ENCODE assay signal across 13 cellular contexts in genomic region chr9:92290785-92291429, GRCh38. TPM values are rescaled to one million over a fixed set of nuclear protein-coding genes. Genes with fewer than 3 reads are reported as not detected.
A peak's percentile ranks its signal among the peaks of the same experiment; 100 is the strongest.
DNase-seq lines count a peak whose midpoint lies in the region; ATAC-seq and TF ChIP-seq lines count a peak whose summit lies in the region.
"Had no signal": no experiment of that assay in that cellular context is flagged by ENCODE, and none has a peak within 500 bp of the region (broad histone marks: within the 10 kb centered on the region; RNA-seq: fewer than 3 reads in every experiment).

No MANE protein-coding gene starts in this region.

- H2AK5ac ChIP-seq in IMR-90 (ENCODE audit: low read depth, low read length): no peak overlapping the region
- no peak overlapping the region for H2AK5ac ChIP-seq in trophoblast cell (ENCODE audit: low read length)

- H3K4ac ChIP-seq in IMR-90 (ENCODE audit: low read depth, low read length): no peak overlapping the region
- H3K4ac ChIP-seq in trophoblast cell (ENCODE audit: low read depth, low read length): no peak overlapping the region

- no TSS peak for BruUV-seq in IMR-90 (replicated peaks; lab: Mats Ljungman, UMichigan)

- H3K79me2 ChIP-seq in trophoblast cell (ENCODE audit: control insufficient read depth, insufficient read depth, low read length, poor library complexity): peaks cover 11% of the 10 kb centered on the region

- H3K14ac ChIP-seq in IMR-90 (replicated peaks; ENCODE audit: low read depth, low read length): no peak overlapping the region
- H3K14ac ChIP-seq in trophoblast cell (ENCODE audit: low read length): no peak overlapping the region

- CTCF ChIA-PET in CD4-positive, alpha-beta memory T cell (lab: Charles Lee; ENCODE audit: partially characterized antibody): interaction anchor here (1.4 to 1.9 kb wide), 2 partner anchors 34 to 151 kb away, joined by 4 to 7 read pairs; partner anchors contain the start of genes CENPP and NOL8
- CTCF ChIA-PET in IMR-90 (lab: Yijun Ruan, JAX) (no interaction called here), HEK293T (lab: Yijun Ruan, JAX) (no interaction called here)

- H3K9me1 ChIP-seq in IMR-90 (ENCODE audit: insufficient read depth, low read length): peaks cover 4% of the 10 kb centered on the region

- no peak for DNase-seq in CD4-positive, alpha-beta memory T cell
- DNase-seq in IMR-90 (no peak), natural killer cell (no peak), upper lobe of left lung (no peak), HEK293T (ENCODE audit: extremely low spot score) (no peak), trophoblast cell (no peak)
- no peak for DNase-seq in activated naive CD8-positive, alpha-beta T cell treated with anti-CD3 and anti-CD28 coated beads for 36 hours
- DNase-seq: kidney glomerular epithelial cell; NCI-H2171; OCI-M1; pancreas; stimulated activated naive CD4-positive, alpha-beta T cell had no signal

- WGBS in IMR-90 (ENCODE audit: extremely low coverage in 2 of 2, insufficient read length in 1 of 2), 2 experiments: no CpG with 5 or more reads among the region's 1 CpG
- 58 to 62% methylated on average over 1 of the region's 1 CpG for WGBS in upper lobe of left lung, 2 donors
- no CpG with 5 or more reads among the region's 1 CpG for WGBS in trophoblast cell (ENCODE audit: extremely low coverage, insufficient coverage, insufficient read length)

- H3K27me3 ChIP-seq in CD4-positive, alpha-beta memory T cell (ENCODE audit: insufficient read depth, low read length): no peaks in the 10 kb centered on the region
- H3K27me3 ChIP-seq in IMR-90 (ENCODE audit: control insufficient read depth, insufficient read depth, low read length): no peaks in the 10 kb centered on the region
- H3K27me3 ChIP-seq in upper lobe of left lung: no peaks in the 10 kb centered on the region
- H3K27me3 ChIP-seq in trophoblast cell (ENCODE audit: insufficient read depth, low read length): no peaks in the 10 kb centered on the region
- H3K27me3 ChIP-seq: pancreas had no signal

- H3K9ac ChIP-seq in IMR-90 (ENCODE audit: low read depth, low read length) (no peak overlapping the region), trophoblast cell (ENCODE audit: low read length) (no peak overlapping the region)

- no peak overlapping the region for H2BK20ac ChIP-seq in IMR-90 (ENCODE audit: low read depth, low read length)

- dilution Hi-C loops in IMR-90 (cut with HindIII; ENCODE audit: low sequenced_read_pairs, unreplicated experiment): no loop called here

- H4K5ac ChIP-seq in IMR-90 (ENCODE audit: low read depth, low read length): no peak overlapping the region

- peaks cover 28 to 67% (median 50%) of the 10 kb centered on the region in 4 donors for H3K4me1 Mint-ChIP-seq in CD4-positive, alpha-beta memory T cell
- peaks cover 50% of the 10 kb centered on the region for H3K4me1 Mint-ChIP-seq in activated naive CD8-positive, alpha-beta T cell treated with anti-CD3 and anti-CD28 coated beads for 36 hours
- H3K4me1 Mint-ChIP-seq in natural killer cell: peaks cover 36 to 40% of the 10 kb centered on the region in 2 donors

- H3K4me2 ChIP-seq in IMR-90 (ENCODE audit: low read depth, low read length) (peak overlapping the region; percentile 32; the same call in 1 of the 2 replicates), trophoblast cell (ENCODE audit: low read length) (no peak overlapping the region)

- H2BK12ac ChIP-seq in trophoblast cell (ENCODE audit: low read length): no peak overlapping the region

- H2AK9ac ChIP-seq in IMR-90 (replicated peaks; ENCODE audit: low read depth, low read length, poor library complexity): no peak overlapping the region

- ATAC-seq in IMR-90 (ENCODE audit: low read depth): no peak
- ATAC-seq in natural killer cell: no peak
- no peak for ATAC-seq in upper lobe of left lung (ENCODE audit: low FRiP score in 2 of 2)
- ATAC-seq: pancreas had no signal

- no peak for TF ChIP-seq RAD21 in IMR-90 (IDR thresholded peaks at IDR 0.05; ENCODE audit: low read length)

- no peak for TF ChIP-seq EP300 in upper lobe of left lung (IDR thresholded peaks at IDR 0.05)

- H3K79me1 ChIP-seq in IMR-90 (ENCODE audit: low read depth in 1 of 2, low read length in 2 of 2) (peaks cover under 1 to 44% of the 10 kb centered on the region in 2 experiments; a peak in 3 of 4 replicates), trophoblast cell (ENCODE audit: low read length) (no peaks in the 10 kb centered on the region)

- H3K4me3 ChIP-seq in CD4-positive, alpha-beta memory T cell (ENCODE audit: low read length in 2 of 2): no peak overlapping the region
- H3K4me3 ChIP-seq in IMR-90 (ENCODE audit: insufficient read depth, low read depth, low read length) (no peak overlapping the region), upper lobe of left lung (no peak overlapping the region), trophoblast cell (ENCODE audit: low read depth, low read length) (no peak overlapping the region)
- H3K4me3 ChIP-seq: pancreas had no signal

- H2BK120ac ChIP-seq in IMR-90 (ENCODE audit: low read depth, low read length) (no peak overlapping the region), trophoblast cell (ENCODE audit: insufficient read depth, low read length, poor library complexity) (no peak overlapping the region)

- H3K27me3 Mint-ChIP-seq in CD4-positive, alpha-beta memory T cell: no peaks in the 10 kb centered on the region
- no peaks in the 10 kb centered on the region for H3K27me3 Mint-ChIP-seq in activated naive CD8-positive, alpha-beta T cell treated with anti-CD3 and anti-CD28 coated beads for 36 hours
- H3K27me3 Mint-ChIP-seq in natural killer cell (ENCODE audit: low read depth in 2 of 2): no peaks in the 10 kb centered on the region

- H4K8ac ChIP-seq in IMR-90 (ENCODE audit: low read depth in 2 of 2, low read length in 2 of 2): no peak overlapping the region
- H4K8ac ChIP-seq in trophoblast cell (ENCODE audit: low read depth, low read length): no peak overlapping the region

- H3K4me3 Mint-ChIP-seq in CD4-positive, alpha-beta memory T cell: peak overlapping the region in 5 of 8 donors; percentile 5 to 58 (median 23)
- peak overlapping the region; percentile 97 for H3K4me3 Mint-ChIP-seq in activated naive CD8-positive, alpha-beta T cell treated with anti-CD3 and anti-CD28 coated beads for 36 hours
- H3K4me3 Mint-ChIP-seq in natural killer cell: peak overlapping the region; percentile 71

- H4K12ac ChIP-seq in trophoblast cell (ENCODE audit: low read depth, low read length): no peak overlapping the region

- no peak overlapping the region for H3K27ac ChIP-seq in CD4-positive, alpha-beta memory T cell (ENCODE audit: low read depth, low read length)
- H3K27ac ChIP-seq in IMR-90 (ENCODE audit: insufficient read depth, low read length): no peak overlapping the region
- H3K27ac ChIP-seq in upper lobe of left lung: no peak overlapping the region
- H3K27ac ChIP-seq in trophoblast cell (ENCODE audit: low read depth, low read length): no peak overlapping the region
- H3K27ac ChIP-seq: pancreas had no signal

- H3K27ac Mint-ChIP-seq in CD4-positive, alpha-beta memory T cell: peak overlapping the region in 4 of 7 donors; percentile 14 to 99 (median 40)
- peak overlapping the region; percentile 57 for H3K27ac Mint-ChIP-seq in activated naive CD8-positive, alpha-beta T cell treated with anti-CD3 and anti-CD28 coated beads for 36 hours
- peak overlapping the region; percentile 37 to 49 for H3K27ac Mint-ChIP-seq in natural killer cell

- H3K23ac ChIP-seq in IMR-90 (ENCODE audit: low read depth, low read length): no peak overlapping the region
- no peak overlapping the region for H3K23ac ChIP-seq in trophoblast cell (ENCODE audit: low read length)

- peaks cover 22 to 39% of the 10 kb centered on the region in 2 donors for H3K36me3 Mint-ChIP-seq in CD4-positive, alpha-beta memory T cell
- H3K36me3 Mint-ChIP-seq in activated naive CD8-positive, alpha-beta T cell treated with anti-CD3 and anti-CD28 coated beads for 36 hours: peaks cover 61% of the 10 kb centered on the region
- H3K36me3 Mint-ChIP-seq in natural killer cell: peaks cover 11% of the 10 kb centered on the region

- H3K56ac ChIP-seq in IMR-90 (ENCODE audit: extremely low read depth, insufficient read depth, low read length): no peak overlapping the region

- peaks cover 36% of the 10 kb centered on the region for H3K4me1 ChIP-seq in CD4-positive, alpha-beta memory T cell (ENCODE audit: insufficient read depth, low read length)
- peaks cover 6% of the 10 kb centered on the region for H3K4me1 ChIP-seq in IMR-90 (ENCODE audit: control insufficient read depth, insufficient read depth, low read length)
- H3K4me1 ChIP-seq in upper lobe of left lung: peaks cover 16 to 33% (median 23%) of the 10 kb centered on the region in 4 donors
- H3K4me1 ChIP-seq in trophoblast cell (ENCODE audit: control insufficient read depth in 1 of 2, insufficient read depth in 2 of 2, low read length in 2 of 2): peaks cover 7% of the 10 kb centered on the region in 2 experiments

- H2BK15ac ChIP-seq in IMR-90 (ENCODE audit: low read depth, low read length): no peak overlapping the region

- peaks cover 17% of the 10 kb centered on the region for H3K36me3 ChIP-seq in CD4-positive, alpha-beta memory T cell (ENCODE audit: insufficient read depth, low read length)
- peaks cover 12% of the 10 kb centered on the region for H3K36me3 ChIP-seq in IMR-90 (ENCODE audit: control insufficient read depth, insufficient read depth, low read length)
- H3K36me3 ChIP-seq in upper lobe of left lung: peaks cover 0 to 28% (median 4%) of the 10 kb centered on the region in 4 donors
- peaks cover 3 to 6% of the 10 kb centered on the region in 2 experiments for H3K36me3 ChIP-seq in trophoblast cell (ENCODE audit: control insufficient read depth in 1 of 2, insufficient read depth in 2 of 2, low read length in 2 of 2)
- H3K36me3 ChIP-seq: pancreas had no signal

- H3K9me3 Mint-ChIP-seq in CD4-positive, alpha-beta memory T cell: peaks cover 0 to 2% (median 0%) of the 10 kb centered on the region in 8 donors
- H3K9me3 Mint-ChIP-seq in activated naive CD8-positive, alpha-beta T cell treated with anti-CD3 and anti-CD28 coated beads for 36 hours: no peaks in the 10 kb centered on the region
- H3K9me3 Mint-ChIP-seq in natural killer cell: no peaks in the 10 kb centered on the region

- H3K9me3 ChIP-seq in CD4-positive, alpha-beta memory T cell (ENCODE audit: control insufficient read depth in 1 of 2, low read length in 2 of 2): no peaks in the 10 kb centered on the region
- H3K9me3 ChIP-seq in IMR-90 (ENCODE audit: control insufficient read depth, insufficient read depth, low read length) (no peaks in the 10 kb centered on the region), upper lobe of left lung (no peaks in the 10 kb centered on the region), trophoblast cell (ENCODE audit: insufficient read depth, low read depth, low read length) (no peaks in the 10 kb centered on the region)
- H3K9me3 ChIP-seq: HAP-1, pancreas had no signal

- peaks cover 35% of the 10 kb centered on the region; the same call in 1 of the 2 replicates for H4K20me1 ChIP-seq in IMR-90 (ENCODE audit: insufficient read depth, low read length)

- no peak overlapping the region for H4K91ac ChIP-seq in IMR-90 (ENCODE audit: insufficient read depth, low read depth, low read length)
- no peak overlapping the region for H4K91ac ChIP-seq in trophoblast cell (ENCODE audit: low read depth, low read length)

- TF ChIP-seq CTCF in IMR-90 (conservative IDR thresholded peaks at IDR 0.05; ENCODE audit: low read depth, low read length) (no peak), natural killer cell (IDR thresholded peaks at IDR 0.05) (no peak), upper lobe of left lung (IDR thresholded peaks at IDR 0.05) (no peak)

- POLR2A ChIA-PET in CD4-positive, alpha-beta memory T cell (lab: Charles Lee; ENCODE audit: partially characterized antibody): interaction anchor here (1.8 kb wide), 1 partner anchor 35 kb away, joined by 7 read pairs; the partner anchor contains the start of genes CENPP and NOL8
- POLR2A ChIA-PET in IMR-90 (lab: Charles Lee; ENCODE audit: unreplicated experiment) (interaction anchor here (0.8 kb wide), 1 partner anchor 45 kb away, joined by 3 read pairs; no protein-coding TSS in a partner anchor), HEK293T (lab: Yijun Ruan, JAX) (interaction anchor here (1.3 kb wide), 1 partner anchor 9 kb away, joined by 5 read pairs; no protein-coding TSS in a partner anchor)

- H2AFZ ChIP-seq in IMR-90 (replicated peaks; ENCODE audit: low read length, poor library complexity) (no peak overlapping the region), trophoblast cell (ENCODE audit: insufficient read depth, low read length, poor library complexity) (no peak overlapping the region)

- in situ Hi-C loops in IMR-90 (cut with MboI; ENCODE audit: low sequenced_read_pairs): loop anchor here (5.0 to 10.0 kb wide), 2 partner anchors 44 to 156 kb away; no protein-coding TSS in a partner anchor

- H3K18ac ChIP-seq in IMR-90 (ENCODE audit: low read depth, low read length) (no peak overlapping the region), trophoblast cell (ENCODE audit: low read length) (no peak overlapping the region)

- TF ChIP-seq POLR2A in IMR-90 (IDR thresholded peaks at IDR 0.05; ENCODE audit: low read depth, low read length): no peak
- no peak for TF ChIP-seq POLR2A in upper lobe of left lung (IDR thresholded peaks at IDR 0.05)

- intact Hi-C loops in CD4-positive, alpha-beta memory T cell (cut with micrococcal nuclease): loop anchor here (5.0 to 10.0 kb wide), 2 partner anchors 474 to 1281 kb away; partner anchors contain the start of gene BICD2
- intact Hi-C loops in IMR-90 (cut with micrococcal nuclease) (no loop called here), natural killer cell (cut with micrococcal nuclease) (no loop called here)

- H2BK5ac ChIP-seq in IMR-90 (ENCODE audit: low read depth, low read length, poor library complexity, severe bottlenecking): no peak overlapping the region
- no peak overlapping the region for H2BK5ac ChIP-seq in trophoblast cell (ENCODE audit: low read depth, low read length, poor library complexity)

RNA-seq across cellular contexts. Expression of gene IARS1, which starts 2.6 kb away (rescaled TPM):
- 100 to 1,000 TPM; 109 to 112 TPM for total RNA-seq in CD4-positive, alpha-beta memory T cell
- polyA plus RNA-seq in CD4-positive, alpha-beta memory T cell: 10 to 100 TPM; 69.7 to 71.3 TPM
- 383 and 414 TPM in 2 replicates for total RNA-seq in IMR-90 (2012; rRNA removed)
- polyA plus RNA-seq in IMR-90 (2012; rRNA removed): 64.1 and 85.3 TPM in 2 replicates
- 24.0 and 35.8 TPM in 2 replicates for polyA plus RNA-seq in IMR-90 (2012; cell fraction: cytosol; rRNA removed)
- polyA plus RNA-seq in IMR-90 (2012; cell fraction: nucleus; rRNA removed; ENCODE audit: low replicate concordance): 24.1 and 176 TPM in 2 replicates
- 100 to 1,000 TPM; 280 TPM for total RNA-seq in activated naive CD8-positive, alpha-beta T cell treated with anti-CD3 and anti-CD28 coated beads for 36 hours
- 10 to 100 TPM; 50.8 to 70.8 (median 66.2) TPM for total RNA-seq in natural killer cell
- 100 to 1,000 TPM in 1 of 6 donors, 10 to 100 TPM in 5; 39.0 to 114 (median 71.9) TPM for total RNA-seq in upper lobe of left lung
- polyA plus RNA-seq in trophoblast cell (2013): 77.3 and 78.9 TPM in 2 replicates

RNA-seq across cellular contexts. Expression of gene NOL8, which starts 34.2 kb away (rescaled TPM):
- 100 to 1,000 TPM in 1 of 2 experiments, 10 to 100 TPM in 1; 93.9 to 104 TPM for total RNA-seq in CD4-positive, alpha-beta memory T cell
- polyA plus RNA-seq in CD4-positive, alpha-beta memory T cell: 10 to 100 TPM; 12.3 to 38.7 TPM
- total RNA-seq in IMR-90 (2012; rRNA removed) (18.3 and 23.6 TPM in 2 replicates), natural killer cell (10 to 100 TPM; 42.3 to 50.7 (median 46.7) TPM), upper lobe of left lung (100 to 1,000 TPM in 1 of 6 donors, 10 to 100 TPM in 5; 22.1 to 107 (median 27.1) TPM)
- polyA plus RNA-seq in IMR-90 (2012; rRNA removed): 7.4 and 10.1 TPM in 2 replicates
- 0.81 and 1.8 TPM in 2 replicates for polyA plus RNA-seq in IMR-90 (2012; cell fraction: cytosol; rRNA removed)
- 1.8 and 19.2 TPM in 2 replicates for polyA plus RNA-seq in IMR-90 (2012; cell fraction: nucleus; rRNA removed; ENCODE audit: low replicate concordance)
- total RNA-seq in activated naive CD8-positive, alpha-beta T cell treated with anti-CD3 and anti-CD28 coated beads for 36 hours: 10 to 100 TPM; 65.0 to 73.3 TPM
- 25.1 and 25.8 TPM in 2 replicates for polyA plus RNA-seq in trophoblast cell (2013)

RNA-seq across cellular contexts. Expression of gene CENPP, which starts 34.8 kb away (rescaled TPM):
- 1 to 10 TPM in 1 of 2 experiments, under 1 TPM in 1; 0.55 to 4.3 TPM for total RNA-seq in CD4-positive, alpha-beta memory T cell
- polyA plus RNA-seq in CD4-positive, alpha-beta memory T cell: 1 to 10 TPM; 2.4 to 9.5 TPM
- 1.4 and 3.6 TPM in 2 replicates for total RNA-seq in IMR-90 (2012; rRNA removed)
- polyA plus RNA-seq in IMR-90 (2012; rRNA removed): 0.90 and 2.0 TPM in 2 replicates
- polyA plus RNA-seq in IMR-90 (2012; cell fraction: cytosol; rRNA removed): 0.32 and 0.49 TPM in 2 replicates
- 1.2 TPM in 2 replicates for polyA plus RNA-seq in IMR-90 (2012; cell fraction: nucleus; rRNA removed; ENCODE audit: low replicate concordance)
- 10 to 100 TPM; 26.5 to 27.0 TPM for total RNA-seq in activated naive CD8-positive, alpha-beta T cell treated with anti-CD3 and anti-CD28 coated beads for 36 hours
- 10 to 100 TPM; 10.3 to 14.5 (median 12.1) TPM for total RNA-seq in natural killer cell
- total RNA-seq in upper lobe of left lung: 10 to 100 TPM in 1 of 6 donors, 1 to 10 TPM in 5; 2.9 to 17.8 (median 4.9) TPM
- polyA plus RNA-seq in trophoblast cell (2013): 9.6 and 9.7 TPM in 2 replicates

Comparison
In these comparisons a context has a peak if more than half of its experiments do, and no peak if none do; other contexts are left out.
1. H3K4me3 Mint-ChIP-seq: peak in every context shown above with its lines; median percentile 97 in activated naive CD8-positive, alpha-beta T cell treated with anti-CD3 and anti-CD28 coated beads for 36 hours; 71 in natural killer cell; 23 in CD4-positive, alpha-beta memory T cell.